In the genomic region with DNA sequence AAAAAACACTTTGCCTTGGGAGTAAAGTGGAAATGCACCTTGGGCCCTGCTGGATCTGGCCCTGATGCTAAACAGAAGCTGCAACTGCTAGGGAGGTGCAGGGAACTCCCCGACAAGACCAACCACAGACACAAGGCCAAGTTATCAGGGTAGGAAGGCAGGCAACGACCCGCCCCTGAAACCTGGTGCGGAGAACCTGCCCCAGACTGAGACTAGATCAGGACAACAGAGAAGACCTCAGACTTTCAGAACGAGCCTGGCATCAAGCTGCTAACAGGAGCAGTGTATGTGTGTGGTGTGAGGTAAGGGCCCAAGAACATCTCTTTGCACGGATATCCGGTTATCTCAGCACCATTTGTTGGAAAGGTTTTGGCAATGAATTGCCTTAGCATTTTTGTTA, we compare ENCODE assay signal across 26 cellular contexts.
"Had no signal": no experiment of that assay in that cellular context is flagged by ENCODE, and none has a peak within 500 bp of the region (broad histone marks: within the 10 kb centered on the region; RNA-seq: fewer than 3 reads in every experiment).

No MANE protein-coding gene starts in this region.

- DNase-seq: dermis blood vessel endothelial cell; effector memory CD8-positive, alpha-beta T cell; esophagus squamous epithelium; foreskin melanocyte; glutamatergic neuron; heart right ventricle; hippocampal formation; immature natural killer cell; left ventricle myocardium superior; lower lobe of right lung; naive thymus-derived CD8-positive, alpha-beta T cell; nephron progenitor cell; nucleus accumbens; psoas muscle; right cardiac atrium; stimulated activated CD4-positive, alpha-beta T cell treated with anti-CD3 and anti-CD28 coated beads, Interleukin-15, amount 100 ng/mL, for 24 hours; stimulated activated CD4-positive, alpha-beta T cell treated with anti-CD3 and anti-CD28 coated beads, Interleukin-2, amount 100 ng/mL, for 48 hours; stimulated activated CD8-positive, alpha-beta memory T cell treated with anti-CD3 and anti-CD28 coated beads, Interleukin-4, amount 100 ng/mL, for 48 hours; stimulated activated naive CD4-positive, alpha-beta T cell; stimulated activated naive CD8-positive, alpha-beta T cell treated with anti-CD3 and anti-CD28 coated beads, Interleukin-15, amount 100 ng/mL, for 72 hours; transverse colon; upper lobe of right lung; uterus had no signal

- H3K27ac ChIP-seq: coronary artery, esophagus squamous epithelium, heart right ventricle, lower lobe of right lung, psoas muscle, skin epidermis, suprapubic skin, transverse colon, upper lobe of right lung, uterus had no signal

- H3K9me3 ChIP-seq: psoas muscle, suprapubic skin, upper lobe of right lung, uterus had no signal

- H3K36me3 ChIP-seq: esophagus squamous epithelium, heart right ventricle, lower lobe of right lung, suprapubic skin, transverse colon, upper lobe of right lung, uterus had no signal
